In the genomic region with DNA sequence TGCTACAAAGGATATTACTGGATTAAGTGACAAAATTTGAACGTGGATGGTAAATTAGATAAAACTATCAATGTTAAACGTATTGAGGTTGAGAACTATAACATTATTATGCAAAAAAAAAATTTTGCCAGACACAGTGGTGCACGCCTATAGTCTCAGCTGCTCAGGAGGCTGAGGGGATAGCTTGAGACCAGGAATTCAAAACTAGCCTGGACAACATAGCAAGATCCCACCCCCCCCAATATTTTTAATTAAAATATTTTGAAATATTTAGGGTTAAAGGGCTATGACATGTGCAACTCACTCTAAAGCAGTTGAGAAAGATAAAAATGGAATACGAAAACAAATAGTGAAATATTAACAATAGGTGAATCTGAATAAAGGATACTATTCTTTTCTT, we compare ENCODE assay signal across 21 cellular contexts. TPM values are rescaled to one million over a fixed set of nuclear protein-coding genes. Genes with fewer than 3 reads are reported as not detected.
DNase-seq lines count a peak whose midpoint lies in the region; ATAC-seq, FAIRE-seq and TF ChIP-seq lines count a peak whose summit lies in the region.
"Had no signal": no experiment of that assay in that cellular context is flagged by ENCODE, and none has a peak within 500 bp of the region (broad histone marks: within the 10 kb centered on the region; RNA-seq: fewer than 3 reads in every experiment).

No MANE protein-coding gene starts in this region.

- intact Hi-C loops in Caco-2 (cut with micrococcal nuclease; ENCODE audit: unreplicated experiment) = loop anchor here (1.0 to 5.0 kb wide), 4 partner anchors 43 to 92 kb away; no protein-coding TSS in a partner anchor
- intact Hi-C loops in PC-3 (cut with micrococcal nuclease) = loop anchor here (1.0 kb wide), 1 partner anchor 44 kb away; no protein-coding TSS in a partner anchor
- intact Hi-C loops in colonic mucosa (cut with DNase I) = no loop called here
- intact Hi-C loops in CD8-positive, alpha-beta T cell (cut with DNase I, micrococcal nuclease) = no loop called here

- H3K9ac ChIP-seq in PC-3 (ENCODE audit: low read length) (no peak overlapping the region), colonic mucosa (ENCODE audit: low read depth in 2 of 2, low read length in 2 of 2) (no peak overlapping the region)

- H3K79me2 ChIP-seq in PC-3 (ENCODE audit: low read length) = no peaks in the 10 kb centered on the region

- WGBS in small intestine, 3 donors = 29 to 72% (median 49%) methylated on average over 4 of the region's 4 CpGs

- no peaks in the 10 kb centered on the region for H3K9me3 Mint-ChIP-seq in Caco-2 (ENCODE audit: unreplicated experiment)
- no peaks in the 10 kb centered on the region for H3K9me3 Mint-ChIP-seq in CD8-positive, alpha-beta T cell
- H3K9me3 Mint-ChIP-seq: activated T-cell treated with anti-CD3 and anti-CD28 coated beads, Interleukin-2, amount 50 U/mL, for 24 hours; CD4-positive, CD25-positive, alpha-beta regulatory T cell; stimulated activated naive CD8-positive, alpha-beta T cell treated with anti-CD3 and anti-CD28 coated beads, Interleukin-15, amount 100 ng/mL, for 72 hours had no signal

- peaks cover 28% of the 10 kb centered on the region for H3K4me1 ChIP-seq in Caco-2
- peaks cover 22% of the 10 kb centered on the region for H3K4me1 ChIP-seq in PC-3 (ENCODE audit: insufficient read depth, low read length)
- H3K4me1 ChIP-seq in colonic mucosa = no peaks in the 10 kb centered on the region
- H3K4me1 ChIP-seq in small intestine (ENCODE audit: control insufficient read depth in 2 of 2, insufficient read depth in 1 of 2, low read depth in 1 of 2, low read length in 1 of 2) = no peaks in the 10 kb centered on the region
- peaks cover 4% of the 10 kb centered on the region for H3K4me1 ChIP-seq in CD8-positive, alpha-beta T cell (ENCODE audit: insufficient read depth, low read length)

- H3K9me2 ChIP-seq in PC-3 (replicated peaks; ENCODE audit: low read length) = no peaks in the 10 kb centered on the region

- DNase-seq in Caco-2 = no peak
- no peak for DNase-seq in PC-3
- no peak for DNase-seq in colonic mucosa
- DNase-seq in small intestine = no peak
- DNase-seq in NCI-H2171 (lab: John Stamatoyannopoulos, UW) = no peak
- DNase-seq in CD8-positive, alpha-beta T cell = no peak
- DNase-seq: activated CD4-positive, CD25-positive, alpha-beta regulatory T cell treated with anti-CD3 and anti-CD28 coated beads, Interleukin-2, amount 50 U/mL, for 72 hours; activated CD8-positive, alpha-beta memory T cell treated with anti-CD3 and anti-CD28 coated beads for 24 hours; activated naive CD4-positive, alpha-beta T cell treated with Interleukin-2 at 50 U/mL for 16 hours; activated T-cell treated with anti-CD3 and anti-CD28 coated beads, Interleukin-2, amount 50 U/mL, for 24 hours; amygdala; caudate nucleus; CD4-positive, CD25-positive, alpha-beta regulatory T cell; hypothalamus; NCI-H1417; NCI-H510A treated with DMSO at 0.1 percent for 48 hours; spleen; stimulated activated CD4-positive, alpha-beta T cell treated with anti-CD3 and anti-CD28 coated beads, Interleukin-4, amount 100 ng/mL, for 4 hours; stimulated activated naive CD8-positive, alpha-beta T cell treated with anti-CD3 and anti-CD28 coated beads, Interleukin-15, amount 100 ng/mL, for 72 hours had no signal

- H3K27me3 ChIP-seq in Caco-2 (replicated peaks; ENCODE audit: control insufficient read depth, insufficient read depth, low read length) = no peaks in the 10 kb centered on the region
- no peaks in the 10 kb centered on the region for H3K27me3 ChIP-seq in PC-3 (ENCODE audit: low read length)
- H3K27me3 ChIP-seq in colonic mucosa = no peaks in the 10 kb centered on the region
- no peaks in the 10 kb centered on the region for H3K27me3 ChIP-seq in small intestine (ENCODE audit: control insufficient read depth in 2 of 2, insufficient read depth in 2 of 2, low read length in 2 of 2)
- no peaks in the 10 kb centered on the region for H3K27me3 ChIP-seq in CD8-positive, alpha-beta T cell (ENCODE audit: insufficient read depth, low read length)
- H3K27me3 ChIP-seq: spleen had no signal

- H3K4me1 Mint-ChIP-seq in Caco-2 (ENCODE audit: low read depth, unreplicated experiment) = peaks cover 23% of the 10 kb centered on the region
- H3K4me1 Mint-ChIP-seq in CD8-positive, alpha-beta T cell (ENCODE audit: low read depth) = peaks cover 7% of the 10 kb centered on the region

- CTCF ChIA-PET in Caco-2 (lab: Charles Lee) = interaction anchor here (1.0 to 1.2 kb wide), 3 partner anchors 45 to 274 kb away, joined by 4 to 9 read pairs (median 6); no protein-coding TSS in a partner anchor
- CTCF ChIA-PET in PC-3 (lab: Charles Lee) = interaction anchor here (1.0 kb wide), 1 partner anchor 122 kb away, joined by 4 read pairs; no protein-coding TSS in a partner anchor
- CTCF ChIA-PET in CD8-positive, alpha-beta T cell (lab: Charles Lee) = no interaction called here

- H3K27ac Mint-ChIP-seq in Caco-2 (ENCODE audit: unreplicated experiment) = peak overlapping the region; percentile 92
- H3K27ac Mint-ChIP-seq in CD8-positive, alpha-beta T cell = no peak overlapping the region
- H3K27ac Mint-ChIP-seq: activated T-cell treated with anti-CD3 and anti-CD28 coated beads, Interleukin-2, amount 50 U/mL, for 24 hours; stimulated activated naive CD8-positive, alpha-beta T cell treated with anti-CD3 and anti-CD28 coated beads, Interleukin-15, amount 100 ng/mL, for 72 hours had no signal

- no peaks in the 10 kb centered on the region for H4K20me1 ChIP-seq in PC-3 (ENCODE audit: low read length)

- H3K36me3 ChIP-seq in Caco-2 (ENCODE audit: control insufficient read depth, insufficient read depth, low read length) = peaks cover 1% of the 10 kb centered on the region; the same call in 1 of the 2 replicates
- H3K36me3 ChIP-seq in PC-3 (ENCODE audit: low read depth, low read length) = no peaks in the 10 kb centered on the region
- H3K36me3 ChIP-seq in colonic mucosa = no peaks in the 10 kb centered on the region
- no peaks in the 10 kb centered on the region for H3K36me3 ChIP-seq in small intestine (ENCODE audit: control insufficient read depth in 2 of 2, insufficient read depth in 2 of 2, low read length in 2 of 2)
- H3K36me3 ChIP-seq in CD8-positive, alpha-beta T cell (ENCODE audit: insufficient read depth, low read length) = no peaks in the 10 kb centered on the region

- TF ChIP-seq CTCF in Caco-2 (IDR thresholded peaks at IDR 0.05; ENCODE audit: insufficient read depth in 1 of 2, low read depth in 1 of 2, low read length in 1 of 2, severe bottlenecking in 1 of 2, unreplicated experiment in 1 of 2) (no peak), PC-3 (conservative IDR thresholded peaks at IDR 0.05; ENCODE audit: low read depth, low read length) (no peak), colonic mucosa (IDR thresholded peaks at IDR 0.05) (no peak)
- TF ChIP-seq CTCF in CD8-positive, alpha-beta T cell (IDR thresholded peaks at IDR 0.05) = no peak

- H3K4me3 Mint-ChIP-seq in Caco-2 (ENCODE audit: unreplicated experiment) = no peak overlapping the region
- no peak overlapping the region for H3K4me3 Mint-ChIP-seq in CD8-positive, alpha-beta T cell
- H3K4me3 Mint-ChIP-seq: activated T-cell treated with anti-CD3 and anti-CD28 coated beads, Interleukin-2, amount 50 U/mL, for 24 hours; CD4-positive, CD25-positive, alpha-beta regulatory T cell; stimulated activated naive CD8-positive, alpha-beta T cell treated with anti-CD3 and anti-CD28 coated beads, Interleukin-15, amount 100 ng/mL, for 72 hours had no signal

- H3K27ac ChIP-seq in PC-3 (ENCODE audit: low read length) (peak overlapping the region; percentile 48), colonic mucosa (peak overlapping the region; percentile 65), small intestine (ENCODE audit: low read depth in 1 of 2, low read length in 1 of 2) (peak overlapping the region; percentile 65 to 73)
- H3K27ac ChIP-seq in CD8-positive, alpha-beta T cell (ENCODE audit: low read depth, low read length) = no peak overlapping the region

- no peaks in the 10 kb centered on the region for H3K27me3 Mint-ChIP-seq in Caco-2 (ENCODE audit: insufficient read depth, unreplicated experiment)
- no peaks in the 10 kb centered on the region for H3K27me3 Mint-ChIP-seq in CD8-positive, alpha-beta T cell (ENCODE audit: low read depth)
- H3K27me3 Mint-ChIP-seq: activated T-cell treated with anti-CD3 and anti-CD28 coated beads, Interleukin-2, amount 50 U/mL, for 24 hours; CD4-positive, CD25-positive, alpha-beta regulatory T cell; stimulated activated naive CD8-positive, alpha-beta T cell treated with anti-CD3 and anti-CD28 coated beads, Interleukin-15, amount 100 ng/mL, for 72 hours had no signal

- H3K36me3 Mint-ChIP-seq in Caco-2 (ENCODE audit: insufficient read depth, unreplicated experiment) = no peaks in the 10 kb centered on the region
- peaks cover 16% of the 10 kb centered on the region for H3K36me3 Mint-ChIP-seq in CD8-positive, alpha-beta T cell
- H3K36me3 Mint-ChIP-seq: CD4-positive, CD25-positive, alpha-beta regulatory T cell had no signal

- POLR2A ChIA-PET in Caco-2 (lab: Charles Lee) = interaction anchor here (0.7 to 1.2 kb wide), 3 partner anchors 45 to 150 kb away, joined by 3 to 8 read pairs (median 3); a partner anchor contains a TSS
- POLR2A ChIA-PET in PC-3 (lab: Charles Lee; ENCODE audit: unreplicated experiment) = interaction anchor here (0.8 kb wide), 1 partner anchor 794 kb away, joined by 9 read pairs; no protein-coding TSS in a partner anchor
- POLR2A ChIA-PET in CD8-positive, alpha-beta T cell (lab: Charles Lee) = interaction anchor here (0.6 kb wide), 2 partner anchors 14 to 54 kb away, joined by 3 read pairs; no protein-coding TSS in a partner anchor

- H3K4me3 ChIP-seq in Caco-2 (ENCODE audit: low read depth, low read length) (no peak overlapping the region), PC-3 (ENCODE audit: low read length) (no peak overlapping the region), colonic mucosa (no peak overlapping the region), small intestine (ENCODE audit: low read depth in 1 of 2, low read length in 2 of 2) (no peak overlapping the region)
- H3K4me3 ChIP-seq in CD8-positive, alpha-beta T cell (ENCODE audit: low read depth, low read length) = no peak overlapping the region
- H3K4me3 ChIP-seq: spleen had no signal

- ATAC-seq in PC-3 (no peak), HG03460 (IDR thresholded peaks at IDR 0.05; ENCODE audit: unreplicated experiment) (no peak)
- ATAC-seq in CD8-positive, alpha-beta T cell = no peak
- ATAC-seq: stimulated activated naive CD8-positive, alpha-beta T cell treated with anti-CD3 and anti-CD28 coated beads, Interleukin-15, amount 100 ng/mL, for 72 hours had no signal

- H3K4me2 ChIP-seq in PC-3 (ENCODE audit: low read length) = no peak overlapping the region

- H3K9me3 ChIP-seq in Caco-2 (no peaks in the 10 kb centered on the region), PC-3 (ENCODE audit: low read length) (no peaks in the 10 kb centered on the region), colonic mucosa (no peaks in the 10 kb centered on the region), small intestine (ENCODE audit: control insufficient read depth, low read depth) (no peaks in the 10 kb centered on the region)
- H3K9me3 ChIP-seq in CD8-positive, alpha-beta T cell (ENCODE audit: low read length) = no peaks in the 10 kb centered on the region
- H3K9me3 ChIP-seq: spleen had no signal

- BruUV-seq in Caco-2 (replicated peaks; lab: Mats Ljungman, UMichigan) (no TSS peak), PC-3 (replicated peaks; lab: Mats Ljungman, UMichigan) (no TSS peak)

- H2AFZ ChIP-seq in PC-3 (ENCODE audit: low read length) = no peak overlapping the region

- no peaks in the 10 kb centered on the region for H3F3A ChIP-seq in PC-3 (ENCODE audit: low read length, unreplicated experiment)

- no peak for FAIRE-seq in small intestine (lab: Jason Lieb, UNC)
- FAIRE-seq: H1 had no signal

RNA-seq across cellular contexts. Expression of a gene that starts 45.1 kb away (rescaled TPM):
- total RNA-seq in Caco-2 (2022) (134 and 144 TPM in 2 replicates), PC-3 (2014; rRNA removed) (19.2 and 23.9 TPM in 2 replicates), colonic mucosa (10 to 100 TPM; 63.2 to 85.2 TPM)
- 100 to 1,000 TPM; 112 to 176 (median 142) TPM for polyA plus RNA-seq in small intestine
- 10 to 100 TPM; 46.6 to 48.0 TPM for total RNA-seq in CD8-positive, alpha-beta T cell

RNA-seq across cellular contexts. Expression of a gene that starts 45.3 kb away (rescaled TPM):
- total RNA-seq in Caco-2 (2022) (60.1 and 73.7 TPM in 2 replicates), PC-3 (2014; rRNA removed) (15.7 and 24.3 TPM in 2 replicates), colonic mucosa (10 to 100 TPM; 16.2 to 19.2 TPM)
- 10 to 100 TPM in 2 of 3 donors, 1 to 10 TPM in 1; 9.2 to 20.8 (median 11.3) TPM for polyA plus RNA-seq in small intestine
- total RNA-seq in CD8-positive, alpha-beta T cell = 10 to 100 TPM; 16.5 to 19.1 TPM

Comparison
In these comparisons a context has a peak if more than half of its experiments do, and no peak if none do; other contexts are left out.
1. intact Hi-C loops: an anchor here in Caco-2 (1.0 to 5.0 kb wide) and PC-3 (1.0 kb wide); none called in colonic mucosa and CD8-positive, alpha-beta T cell.